Comparison of ENCODE assay signal across 28 cellular contexts in the genomic region with DNA sequence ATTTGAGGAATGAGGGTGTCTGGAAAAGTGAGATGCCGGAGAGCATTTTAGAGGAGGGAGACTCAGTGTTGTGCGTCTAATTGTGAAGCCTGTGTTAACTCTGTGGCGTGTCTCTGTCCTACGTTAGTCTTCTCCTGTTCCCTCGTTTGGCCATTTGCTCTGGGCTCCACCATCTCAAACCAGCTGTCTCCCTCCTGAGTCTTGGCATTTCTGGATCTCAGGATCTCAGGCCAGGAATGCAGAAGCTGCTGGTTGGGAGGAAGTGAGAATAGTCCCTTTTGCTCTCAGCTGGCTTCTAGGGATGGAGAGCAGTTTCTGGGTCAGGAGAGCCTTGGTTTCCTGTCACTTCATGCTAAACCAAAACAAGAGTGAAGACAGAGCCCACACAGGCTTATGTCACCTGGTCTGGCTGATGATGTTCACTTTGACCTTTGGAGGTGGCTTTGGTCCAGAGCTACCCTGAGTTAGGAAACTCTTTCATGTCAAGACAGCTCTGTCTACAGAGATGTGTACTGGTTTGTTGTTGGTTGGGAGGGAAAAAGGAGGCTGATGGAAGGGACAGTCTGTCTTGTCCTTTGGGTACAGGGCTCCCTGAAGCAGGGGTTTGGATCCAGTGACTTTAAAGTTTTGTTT. TPM values are rescaled to one million over a fixed set of nuclear protein-coding genes. Genes with fewer than 3 reads are reported as not detected.
DNase-seq lines count a peak whose midpoint lies in the region; ATAC-seq and TF ChIP-seq lines count a peak whose summit lies in the region.
"Had no signal": no experiment of that assay in that cellular context is flagged by ENCODE, and none has a peak within 500 bp of the region (broad histone marks: within the 10 kb centered on the region; RNA-seq: fewer than 3 reads in every experiment).

No MANE protein-coding gene starts in this region.

- H3K9me3 Mint-ChIP-seq in activated naive CD4-positive, alpha-beta T cell treated with anti-CD3 and anti-CD28 coated beads for 36 hours: no peaks in the 10 kb centered on the region
- H3K9me3 Mint-ChIP-seq in naive thymus-derived CD8-positive, alpha-beta T cell: no peaks in the 10 kb centered on the region
- H3K9me3 Mint-ChIP-seq: activated B cell treated with CpG ODN at 0.5 μM for 24 hours; CD14-positive monocyte; central memory CD8-positive, alpha-beta T cell had no signal

- peaks cover 1% of the 10 kb centered on the region for H3K27me3 Mint-ChIP-seq in activated naive CD4-positive, alpha-beta T cell treated with anti-CD3 and anti-CD28 coated beads for 36 hours (ENCODE audit: low read depth)
- peaks cover 2 to 22% (median 9%) of the 10 kb centered on the region in 5 donors for H3K27me3 Mint-ChIP-seq in naive thymus-derived CD8-positive, alpha-beta T cell

- H3K27ac Mint-ChIP-seq in activated naive CD4-positive, alpha-beta T cell treated with anti-CD3 and anti-CD28 coated beads for 36 hours: no peak overlapping the region
- H3K27ac Mint-ChIP-seq in naive thymus-derived CD8-positive, alpha-beta T cell: peak overlapping the region in 1 of 10 donors; percentile 23
- H3K27ac Mint-ChIP-seq: activated B cell treated with CpG ODN at 0.5 μM for 24 hours, CD14-positive monocyte had no signal

- ATAC-seq in naive thymus-derived CD8-positive, alpha-beta T cell: no peak
- ATAC-seq: HCT116, left colon had no signal

- H3K9ac ChIP-seq in BLaER1: no peak overlapping the region

- no peak overlapping the region for H3K4me3 ChIP-seq in BLaER1
- no peak overlapping the region for H3K4me3 ChIP-seq in Peyer's patch
- no peak overlapping the region for H3K4me3 ChIP-seq in esophagus muscularis mucosa
- H3K4me3 ChIP-seq in sigmoid colon: no peak overlapping the region
- H3K4me3 ChIP-seq: MG63, SJSA1 had no signal

- WGBS in esophagus muscularis mucosa: 65% methylated on average over 5 of the region's 5 CpGs
- WGBS in sigmoid colon, 2 donors: 76 to 82% methylated on average over 5 of the region's 5 CpGs

- peak overlapping the region; percentile 83 for H3K4me2 ChIP-seq in BLaER1

- TF ChIP-seq POLR2A in Peyer's patch (IDR thresholded peaks at IDR 0.05): no peak
- TF ChIP-seq POLR2A in esophagus muscularis mucosa (IDR thresholded peaks at IDR 0.05; ENCODE audit: low read depth): no peak
- no peak for TF ChIP-seq POLR2A in sigmoid colon (IDR thresholded peaks at IDR 0.05)

- intact Hi-C loops in esophagus muscularis mucosa (cut with DNase I): no loop called here
- intact Hi-C loops in sigmoid colon (cut with DNase I): no loop called here
- intact Hi-C loops in activated naive CD4-positive, alpha-beta T cell treated with anti-CD3 and anti-CD28 coated beads for 36 hours (cut with micrococcal nuclease): no loop called here

- H3K9me3 ChIP-seq in BLaER1: no peaks in the 10 kb centered on the region
- H3K9me3 ChIP-seq in Peyer's patch: no peaks in the 10 kb centered on the region
- H3K9me3 ChIP-seq in esophagus muscularis mucosa: no peaks in the 10 kb centered on the region
- H3K9me3 ChIP-seq in sigmoid colon: no peaks in the 10 kb centered on the region
- H3K9me3 ChIP-seq: MG63, SJSA1 had no signal

- H3K36me3 ChIP-seq in BLaER1 (no peaks in the 10 kb centered on the region), Peyer's patch (no peaks in the 10 kb centered on the region), esophagus muscularis mucosa (peaks cover 0 to 2% (median 0%) of the 10 kb centered on the region in 4 donors), sigmoid colon (no peaks in the 10 kb centered on the region)
- H3K36me3 ChIP-seq: MG63, SJSA1 had no signal

- H3K27ac ChIP-seq in BLaER1 (peak overlapping the region; percentile 74), Peyer's patch (peak overlapping the region in 3 of 4 donors; percentile 0 to 44 (median 26)), esophagus muscularis mucosa (replicated peaks in 1 of 4) (peak overlapping the region; percentile 38 to 68 (median 58)), sigmoid colon (peak overlapping the region in 3 of 4 donors; percentile 43 to 55 (median 55))
- H3K27ac ChIP-seq: SJSA1 had no signal

- no peaks in the 10 kb centered on the region for H3K4me1 Mint-ChIP-seq in activated naive CD4-positive, alpha-beta T cell treated with anti-CD3 and anti-CD28 coated beads for 36 hours (ENCODE audit: low read depth)
- no peaks in the 10 kb centered on the region for H3K4me1 Mint-ChIP-seq in naive thymus-derived CD8-positive, alpha-beta T cell
- H3K4me1 Mint-ChIP-seq: activated B cell treated with CpG ODN at 0.5 μM for 24 hours; CD14-positive monocyte; central memory CD8-positive, alpha-beta T cell had no signal

- POLR2A ChIA-PET in naive thymus-derived CD8-positive, alpha-beta T cell (lab: Charles Lee): no interaction called here

- no peak overlapping the region for H3K4me3 Mint-ChIP-seq in activated naive CD4-positive, alpha-beta T cell treated with anti-CD3 and anti-CD28 coated beads for 36 hours
- H3K4me3 Mint-ChIP-seq in naive thymus-derived CD8-positive, alpha-beta T cell: no peak overlapping the region
- H3K4me3 Mint-ChIP-seq: activated B cell treated with CpG ODN at 0.5 μM for 24 hours; CD14-positive monocyte; central memory CD8-positive, alpha-beta T cell had no signal

- H3K27me3 ChIP-seq in BLaER1: no peaks in the 10 kb centered on the region
- no peaks in the 10 kb centered on the region for H3K27me3 ChIP-seq in Peyer's patch
- no peaks in the 10 kb centered on the region for H3K27me3 ChIP-seq in esophagus muscularis mucosa
- H3K27me3 ChIP-seq in sigmoid colon: no peaks in the 10 kb centered on the region
- H3K27me3 ChIP-seq: MG63 had no signal

- H3K4me1 ChIP-seq in BLaER1 (peaks cover 52% of the 10 kb centered on the region), Peyer's patch (peaks cover 0 to 12% (median 0%) of the 10 kb centered on the region in 4 donors), esophagus muscularis mucosa (peaks cover 17 to 90% (median 78%) of the 10 kb centered on the region in 4 donors), sigmoid colon (peaks cover 0 to 75% (median 23%) of the 10 kb centered on the region in 4 donors)
- H3K4me1 ChIP-seq: SJSA1 had no signal

- no peaks in the 10 kb centered on the region for H3K36me3 Mint-ChIP-seq in activated naive CD4-positive, alpha-beta T cell treated with anti-CD3 and anti-CD28 coated beads for 36 hours (ENCODE audit: low read depth)
- H3K36me3 Mint-ChIP-seq in naive thymus-derived CD8-positive, alpha-beta T cell: no peaks in the 10 kb centered on the region
- H3K36me3 Mint-ChIP-seq: CD14-positive monocyte had no signal

- TF ChIP-seq CTCF in Peyer's patch (IDR thresholded peaks at IDR 0.05) (no peak), esophagus muscularis mucosa (IDR thresholded peaks at IDR 0.05) (no peak), sigmoid colon (IDR thresholded peaks at IDR 0.05) (no peak)

- no peak for TF ChIP-seq EP300 in esophagus muscularis mucosa (IDR thresholded peaks at IDR 0.05)
- no peak for TF ChIP-seq EP300 in sigmoid colon (IDR thresholded peaks at IDR 0.05)

- DNase-seq in Peyer's patch: no peak
- no peak for DNase-seq in esophagus muscularis mucosa (ENCODE audit: extremely low spot score)
- peak; percentile 47 for DNase-seq in sigmoid colon
- DNase-seq in iPS-NIHi7 (ENCODE audit: extremely low spot score): no peak
- DNase-seq in activated naive CD4-positive, alpha-beta T cell treated with anti-CD3 and anti-CD28 coated beads for 36 hours: no peak
- no peak for DNase-seq in naive thymus-derived CD8-positive, alpha-beta T cell
- no peak for DNase-seq in NK-92 (lab: John Stamatoyannopoulos, UW; ENCODE audit: unreplicated experiment)
- DNase-seq: activated B cell treated with CpG ODN at 0.5 μM for 24 hours; activated CD4-positive, alpha-beta T cell treated with anti-CD3 and anti-CD28 coated beads, Interleukin-2, amount 50 U/mL, for 1 hour; activated naive CD4-positive, alpha-beta T cell treated with anti-CD3 and anti-CD28 coated beads, Interleukin-2, amount 50 U/mL, for 16 hours; Calu3; dermis blood vessel endothelial cell; DND-41; KBM-7; left colon; mesendoderm; MG63; NCI-H1417 treated with DMSO at 0.1 percent for 48 hours; NCI-H2081; NCI-H2227 treated with DMSO at 0.1 percent for 48 hours; NCI-H69; stimulated activated CD4-positive, alpha-beta T cell treated with anti-CD3 and anti-CD28 coated beads, Interleukin-2, amount 100 ng/mL, for 24 hours had no signal

- CTCF ChIA-PET in activated naive CD4-positive, alpha-beta T cell treated with anti-CD3 and anti-CD28 coated beads for 36 hours (lab: Charles Lee): interaction anchor here (0.8 to 1.6 kb wide), 2 partner anchors 64 to 168 kb away, joined by 3 to 4 read pairs; no protein-coding TSS in a partner anchor

- no peaks in the 10 kb centered on the region for H4K20me1 ChIP-seq in BLaER1

RNA-seq across cellular contexts. Expression of a gene that starts 0.9 kb away (rescaled TPM):
- total RNA-seq in Peyer's patch (10 to 100 TPM in 2 of 4 donors, 1 to 10 TPM in 2; 3.2 to 90.0 (median 13.2) TPM), esophagus muscularis mucosa (100 to 1,000 TPM in 1 of 4 donors, 10 to 100 TPM in 3; 31.1 to 122 (median 64.7) TPM), sigmoid colon (100 to 1,000 TPM in 1 of 4 donors, 10 to 100 TPM in 3; 17.6 to 105 (median 25.3) TPM)
- 1 to 10 TPM in 2 of 3 donors, under 1 TPM in 1; 0.46 to 8.9 (median 1.2) TPM for polyA plus RNA-seq in sigmoid colon
- under 1 TPM; 0.10 to 0.20 TPM for total RNA-seq in activated naive CD4-positive, alpha-beta T cell treated with anti-CD3 and anti-CD28 coated beads for 36 hours
- not detected for total RNA-seq in naive thymus-derived CD8-positive, alpha-beta T cell
- not detected for polyA plus RNA-seq in naive thymus-derived CD8-positive, alpha-beta T cell
- total RNA-seq: Calu3, HT-29 had no signal
- polyA plus RNA-seq: CD14-positive monocyte had no signal
